Comparison of ENCODE assay signal across 13 cellular contexts in the genomic region with DNA sequence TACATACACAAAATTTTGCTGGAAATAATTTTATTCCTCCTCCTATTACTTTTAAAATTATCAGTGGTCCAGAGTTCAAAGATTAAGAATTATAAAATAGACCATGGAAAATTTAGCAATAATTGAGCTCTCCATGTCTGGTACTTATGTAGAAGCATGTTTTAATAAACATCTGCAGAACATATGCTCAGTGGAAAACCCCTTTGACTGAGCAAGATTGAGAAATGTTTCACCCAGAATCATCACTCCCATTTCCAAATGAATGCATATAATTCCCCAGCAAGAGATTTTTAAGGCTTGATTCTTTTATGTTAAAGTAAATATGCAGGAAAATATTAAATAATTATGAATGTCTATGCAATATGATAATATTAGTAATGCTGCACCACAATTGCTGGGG.
"Had no signal": no experiment of that assay in that cellular context is flagged by ENCODE, and none has a peak within 500 bp of the region (broad histone marks: within the 10 kb centered on the region; RNA-seq: fewer than 3 reads in every experiment).

No MANE protein-coding gene starts in this region.

- H3K9me3 Mint-ChIP-seq: activated naive CD8-positive, alpha-beta T cell treated with anti-CD3 and anti-CD28 coated beads, Interleukin-2, amount 50 U/mL, for 24 hours; stimulated activated naive CD8-positive, alpha-beta T cell treated with anti-CD3 and anti-CD28 coated beads, Interleukin-15, amount 100 ng/mL, for 72 hours had no signal

- H3K4me3 Mint-ChIP-seq: activated naive CD8-positive, alpha-beta T cell treated with anti-CD3 and anti-CD28 coated beads, Interleukin-2, amount 50 U/mL, for 24 hours; stimulated activated naive CD8-positive, alpha-beta T cell treated with anti-CD3 and anti-CD28 coated beads, Interleukin-15, amount 100 ng/mL, for 72 hours had no signal

- DNase-seq: activated CD4-positive, alpha-beta T cell treated with anti-CD3 and anti-CD28 coated beads for 48 hours; activated naive CD4-positive, alpha-beta T cell treated with Interleukin-2 at 50 U/mL for 16 hours; activated naive CD8-positive, alpha-beta T cell treated with anti-CD3 and anti-CD28 coated beads, Interleukin-2, amount 50 U/mL, for 24 hours; esophagus squamous epithelium; kidney glomerular epithelial cell; midbrain; pancreas; stimulated activated CD4-positive, alpha-beta T cell treated with anti-CD3 and anti-CD28 coated beads, Interleukin-4, amount 100 ng/mL, for 24 hours; stimulated activated naive CD8-positive, alpha-beta T cell treated with anti-CD3 and anti-CD28 coated beads, Interleukin-15, amount 100 ng/mL, for 72 hours; T1000; testis; WERI-Rb-1 had no signal

- H3K27me3 ChIP-seq: esophagus squamous epithelium, hepatocyte, pancreas, testis had no signal

- H3K9me3 ChIP-seq: esophagus squamous epithelium, pancreas, testis had no signal

- H3K36me3 ChIP-seq: esophagus squamous epithelium, pancreas, WERI-Rb-1 had no signal

- H3K4me3 ChIP-seq: esophagus squamous epithelium, hepatocyte, pancreas, testis had no signal

- ATAC-seq: activated naive CD8-positive, alpha-beta T cell treated with anti-CD3 and anti-CD28 coated beads, Interleukin-2, amount 50 U/mL, for 24 hours; pancreas; stimulated activated naive CD8-positive, alpha-beta T cell treated with anti-CD3 and anti-CD28 coated beads, Interleukin-15, amount 100 ng/mL, for 72 hours had no signal

- H3K4me1 ChIP-seq: esophagus squamous epithelium, testis had no signal
